1 cellular context compared by ENCODE assay signal in genomic region chr12:47551426-47551851, GRCh38.
TF ChIP-seq lines count a peak whose summit lies in the region.

No MANE protein-coding gene starts in this region.

TF ChIP-seq in SK-N-SH treated with all-trans-retinoic acid at 6 μM for 48 hours, 23 proteins besides CTCF, POLR2A, EP300 and RAD21 (continued from another document):
- TF ChIP-seq CREB5 (CRISPR knock-in tag; IDR thresholded peaks at IDR 0.05; ENCODE audit: low read depth) = no peak
